In the genomic region with DNA sequence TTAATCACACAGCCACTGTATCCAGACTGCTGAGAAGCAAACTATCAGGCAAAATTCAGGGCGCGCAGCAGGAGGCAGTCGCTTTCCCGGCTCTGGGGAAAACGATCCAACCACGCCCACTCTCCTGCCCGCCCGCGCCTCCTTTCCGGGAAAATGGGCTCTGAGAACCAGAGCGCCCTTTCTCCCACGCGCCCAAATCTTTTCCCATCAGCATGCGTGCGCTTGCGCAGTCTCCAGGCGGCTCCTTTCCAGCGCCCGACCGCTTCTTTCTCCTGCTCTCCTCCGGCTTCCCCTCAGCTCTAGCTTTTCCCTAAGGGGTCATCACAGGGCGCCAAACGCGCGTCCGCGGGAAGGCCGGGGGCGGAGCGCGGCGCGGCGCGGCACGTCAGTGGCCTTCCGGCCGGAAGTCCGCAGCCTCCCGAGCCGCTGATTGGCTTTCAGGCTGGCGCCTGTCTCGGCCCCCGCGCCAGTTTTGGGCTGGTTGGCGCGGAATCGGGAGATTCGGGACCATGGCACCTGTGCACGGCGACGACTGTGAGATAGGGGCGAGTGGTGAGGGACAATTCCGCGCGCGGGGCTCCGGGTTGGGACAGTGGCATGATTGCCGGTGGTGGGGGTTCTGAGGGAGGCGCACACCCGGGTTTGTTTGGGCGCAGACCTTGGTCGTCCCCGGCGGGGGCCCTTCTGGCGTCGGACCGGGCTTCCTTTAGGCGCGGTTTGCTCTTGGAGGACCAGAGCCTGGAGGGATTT, we compare ENCODE assay signal across 8 cellular contexts. TPM values are rescaled to one million over a fixed set of nuclear protein-coding genes. Genes with fewer than 3 reads are reported as not detected.
DNase-seq lines count a peak whose midpoint lies in the region; ATAC-seq and TF ChIP-seq lines count a peak whose summit lies in the region.

A gene with protein sequence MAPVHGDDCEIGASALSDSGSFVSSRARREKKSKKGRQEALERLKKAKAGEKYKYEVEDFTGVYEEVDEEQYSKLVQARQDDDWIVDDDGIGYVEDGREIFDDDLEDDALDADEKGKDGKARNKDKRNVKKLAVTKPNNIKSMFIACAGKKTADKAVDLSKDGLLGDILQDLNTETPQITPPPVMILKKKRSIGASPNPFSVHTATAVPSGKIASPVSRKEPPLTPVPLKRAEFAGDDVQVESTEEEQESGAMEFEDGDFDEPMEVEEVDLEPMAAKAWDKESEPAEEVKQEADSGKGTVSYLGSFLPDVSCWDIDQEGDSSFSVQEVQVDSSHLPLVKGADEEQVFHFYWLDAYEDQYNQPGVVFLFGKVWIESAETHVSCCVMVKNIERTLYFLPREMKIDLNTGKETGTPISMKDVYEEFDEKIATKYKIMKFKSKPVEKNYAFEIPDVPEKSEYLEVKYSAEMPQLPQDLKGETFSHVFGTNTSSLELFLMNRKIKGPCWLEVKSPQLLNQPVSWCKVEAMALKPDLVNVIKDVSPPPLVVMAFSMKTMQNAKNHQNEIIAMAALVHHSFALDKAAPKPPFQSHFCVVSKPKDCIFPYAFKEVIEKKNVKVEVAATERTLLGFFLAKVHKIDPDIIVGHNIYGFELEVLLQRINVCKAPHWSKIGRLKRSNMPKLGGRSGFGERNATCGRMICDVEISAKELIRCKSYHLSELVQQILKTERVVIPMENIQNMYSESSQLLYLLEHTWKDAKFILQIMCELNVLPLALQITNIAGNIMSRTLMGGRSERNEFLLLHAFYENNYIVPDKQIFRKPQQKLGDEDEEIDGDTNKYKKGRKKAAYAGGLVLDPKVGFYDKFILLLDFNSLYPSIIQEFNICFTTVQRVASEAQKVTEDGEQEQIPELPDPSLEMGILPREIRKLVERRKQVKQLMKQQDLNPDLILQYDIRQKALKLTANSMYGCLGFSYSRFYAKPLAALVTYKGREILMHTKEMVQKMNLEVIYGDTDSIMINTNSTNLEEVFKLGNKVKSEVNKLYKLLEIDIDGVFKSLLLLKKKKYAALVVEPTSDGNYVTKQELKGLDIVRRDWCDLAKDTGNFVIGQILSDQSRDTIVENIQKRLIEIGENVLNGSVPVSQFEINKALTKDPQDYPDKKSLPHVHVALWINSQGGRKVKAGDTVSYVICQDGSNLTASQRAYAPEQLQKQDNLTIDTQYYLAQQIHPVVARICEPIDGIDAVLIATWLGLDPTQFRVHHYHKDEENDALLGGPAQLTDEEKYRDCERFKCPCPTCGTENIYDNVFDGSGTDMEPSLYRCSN (N-terminal part only) (plus strand): TSS at position 466 of the 750 bp plus-strand sequence. CDS start 44 bp downstream, at position 510.

- H3K36me3 ChIP-seq in spleen = no peaks in the 10 kb centered on the region

- peak within 1 kb of the TSS; percentile 52 to 85 (median 64) for H3K4me3 ChIP-seq in spleen

- H3K27ac Mint-ChIP-seq in central memory CD8-positive, alpha-beta T cell (ENCODE audit: low read depth) = peak within 1 kb of the TSS; percentile 92

- no peaks in the 10 kb centered on the region for H3K9me3 ChIP-seq in spleen

- H3K4me1 Mint-ChIP-seq in central memory CD8-positive, alpha-beta T cell = peaks cover 14% of the 10 kb centered on the region

- TF ChIP-seq CTCF in AG09319 (IDR thresholded peaks at IDR 0.05; ENCODE audit: low read depth, low read length) (peak; percentile 33), spleen (IDR thresholded peaks at IDR 0.05 in 8 of 11, conservative IDR thresholded peaks at IDR 0.05 in 3 of 11) (no peak)

- 0 to 48% (median 1%) methylated on average over 5 to 70 of the region's 70 CpGs for WGBS in spleen, 5 donors

- no peak for TF ChIP-seq POLR2A in spleen (IDR thresholded peaks at IDR 0.05)

- peaks cover 0 to 5% (median 0%) of the 10 kb centered on the region in 7 donors for H3K27me3 ChIP-seq in spleen (replicated peaks in 1 of 7)

- intact Hi-C loops in spleen (cut with DNase I; ENCODE audit: low total_unique reads) = no loop called here

- peak; percentile 94 for ATAC-seq in GM19023 (IDR thresholded peaks at IDR 0.05; ENCODE audit: unreplicated experiment)
- peak; percentile 97 for ATAC-seq in HG03196 (IDR thresholded peaks at IDR 0.05; ENCODE audit: unreplicated experiment)
- ATAC-seq in central memory CD8-positive, alpha-beta T cell (replicated peaks; ENCODE audit: extremely low read depth, poor library complexity, severe bottlenecking) = peak; percentile 77

- peaks cover 0 to 19% (median 10%) of the 10 kb centered on the region in 6 donors for H3K4me1 ChIP-seq in spleen

- H3K36me3 Mint-ChIP-seq in central memory CD8-positive, alpha-beta T cell (ENCODE audit: insufficient read depth) = peaks cover 7% of the 10 kb centered on the region

- no peaks in the 10 kb centered on the region for H3K27me3 Mint-ChIP-seq in central memory CD8-positive, alpha-beta T cell

- peak; percentile 89 for DNase-seq in AG09319 (ENCODE audit: extremely low read depth, low read depth)
- DNase-seq in NCI-H226 = peak; percentile 91
- peak; percentile 23 to 45 (median 28) for DNase-seq in activated CD4-positive, CD25-positive, alpha-beta regulatory T cell (lab: John Stamatoyannopoulos, UW)
- peak; percentile 18 to 22 for DNase-seq in central memory CD8-positive, alpha-beta T cell (ENCODE audit: low spot score in 2 of 2)
- DNase-seq in iris pigment epithelial cell (ENCODE audit: low read depth) = peak; percentile 96
- DNase-seq in spleen = peak; percentile 91

- peak within 1 kb of the TSS; percentile 14 to 84 (median 74) for H3K27ac ChIP-seq in spleen

- no peaks in the 10 kb centered on the region for H3K9me3 Mint-ChIP-seq in central memory CD8-positive, alpha-beta T cell

- H3K4me3 Mint-ChIP-seq in central memory CD8-positive, alpha-beta T cell = peak within 1 kb of the TSS; percentile 89

RNA-seq across cellular contexts. Expression of the gene that starts here (rescaled TPM):
- 10 to 100 TPM; 10.3 to 15.4 (median 12.1) TPM for total RNA-seq in spleen
- polyA plus RNA-seq in spleen = 1 to 10 TPM; 2.1 to 3.6 (median 3.0) TPM

Comparison
In these comparisons a context has a peak if more than half of its experiments do, and no peak if none do; other contexts are left out.
1. Peak in every context shown above with its lines: DNase-seq, ATAC-seq, H3K4me3 ChIP-seq and H3K27ac ChIP-seq.
2. DNase-seq: peak in every context shown above with its lines; median percentile 96 in iris pigment epithelial cell; 91 in NCI-H226; 91 in spleen; 89 in AG09319; 28 in activated CD4-positive, CD25-positive, alpha-beta regulatory T cell; 20 in central memory CD8-positive, alpha-beta T cell.